Comparison of ENCODE assay signal across 25 cellular contexts in the genomic region with DNA sequence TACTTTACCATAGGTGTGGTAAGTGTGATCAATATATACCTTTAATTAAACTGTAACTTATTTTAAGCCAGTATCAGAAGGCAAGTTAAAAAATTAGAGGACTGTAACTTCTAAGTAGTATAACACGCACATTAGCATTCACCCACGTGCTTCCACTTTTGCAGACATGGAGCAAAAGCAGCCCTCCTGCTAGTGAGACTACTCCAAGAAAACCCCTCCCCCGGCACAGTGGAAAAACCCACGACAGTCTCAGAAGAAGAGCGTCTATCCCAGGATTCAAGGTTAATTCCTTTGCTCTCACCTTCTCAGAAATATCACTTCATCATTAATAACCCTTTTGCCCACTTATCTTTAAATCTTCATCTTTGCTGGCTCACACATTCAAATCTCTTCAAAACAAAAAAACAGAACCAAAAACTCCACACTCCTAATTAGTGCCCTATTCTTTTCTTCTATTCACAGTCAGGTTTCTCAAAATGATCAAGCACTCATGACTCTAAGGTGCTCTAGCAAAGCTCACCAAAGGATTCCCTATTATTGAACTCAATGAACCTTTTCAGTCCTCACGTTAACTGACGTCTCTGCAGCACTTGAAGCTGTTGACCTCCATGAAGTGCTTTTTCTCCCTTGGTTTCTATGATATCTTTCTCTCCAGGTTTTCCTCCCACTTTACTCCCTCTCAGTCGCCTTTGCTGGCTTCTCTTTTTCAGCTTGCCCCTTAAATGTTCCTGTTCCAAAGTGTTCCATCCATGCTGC.
A peak's percentile ranks its signal among the peaks of the same experiment; 100 is the strongest.
DNase-seq lines count a peak whose midpoint lies in the region; ATAC-seq and TF ChIP-seq lines count a peak whose summit lies in the region.
"Had no signal": no experiment of that assay in that cellular context is flagged by ENCODE, and none has a peak within 500 bp of the region (broad histone marks: within the 10 kb centered on the region; RNA-seq: fewer than 3 reads in every experiment).

No MANE protein-coding gene starts in this region.

- WGBS in trophoblast cell (ENCODE audit: extremely low coverage, insufficient coverage, insufficient read length): no CpG with 5 or more reads among the region's 8 CpGs

- TF ChIP-seq CTCF in cardiac muscle cell (IDR thresholded peaks at IDR 0.05; ENCODE audit: low read depth, low read length) (no peak), nephron progenitor cell (IDR thresholded peaks at IDR 0.05) (no peak)

- H4K91ac ChIP-seq in trophoblast cell (ENCODE audit: low read depth, low read length): no peak overlapping the region

- H3K27ac Mint-ChIP-seq in nephron progenitor cell: peak overlapping the region; percentile 37
- H3K27ac Mint-ChIP-seq: CD14-positive monocyte, IgD-negative memory B cell, T-helper 17 cell had no signal

- H3K9ac ChIP-seq in trophoblast cell (ENCODE audit: low read length): no peak overlapping the region
- H3K9ac ChIP-seq: KMS-11 had no signal

- no peak overlapping the region for H4K12ac ChIP-seq in trophoblast cell (ENCODE audit: low read depth, low read length)

- H3K4me3 Mint-ChIP-seq in nephron progenitor cell: no peak overlapping the region
- H3K4me3 Mint-ChIP-seq: CD14-positive monocyte; CD8-positive, alpha-beta memory T cell; IgD-negative memory B cell; T-helper 17 cell had no signal

- intact Hi-C loops in cardiac septum (cut with DNase I): no loop called here

- no peak overlapping the region for H3K14ac ChIP-seq in trophoblast cell (ENCODE audit: low read length)

- H3K4ac ChIP-seq in trophoblast cell (ENCODE audit: low read depth, low read length): no peak overlapping the region

- H3K4me2 ChIP-seq in trophoblast cell (ENCODE audit: low read length): no peak overlapping the region
- H3K4me2 ChIP-seq: KMS-11 had no signal

- H3K36me3 Mint-ChIP-seq in nephron progenitor cell (ENCODE audit: low read depth): no peaks in the 10 kb centered on the region
- H3K36me3 Mint-ChIP-seq: CD14-positive monocyte, IgD-negative memory B cell had no signal

- no peak overlapping the region for H2BK5ac ChIP-seq in trophoblast cell (ENCODE audit: low read depth, low read length, poor library complexity)

- no peaks in the 10 kb centered on the region for H3K27me3 ChIP-seq in cardiac muscle cell
- no peaks in the 10 kb centered on the region for H3K27me3 ChIP-seq in trophoblast cell (ENCODE audit: insufficient read depth, low read length)
- H3K27me3 ChIP-seq: BE2C had no signal

- H3K4me1 ChIP-seq in cardiac muscle cell (ENCODE audit: low read depth) (peaks cover 11% of the 10 kb centered on the region), trophoblast cell (ENCODE audit: control insufficient read depth in 1 of 2, insufficient read depth in 2 of 2, low read length in 2 of 2) (no peaks in the 10 kb centered on the region)

- no peak overlapping the region for H2BK120ac ChIP-seq in trophoblast cell (ENCODE audit: insufficient read depth, low read length, poor library complexity)

- H3K18ac ChIP-seq in trophoblast cell (ENCODE audit: low read length): no peak overlapping the region

- H2AK5ac ChIP-seq in trophoblast cell (ENCODE audit: low read length): no peak overlapping the region

- H3K4me1 Mint-ChIP-seq in nephron progenitor cell: peaks cover 19% of the 10 kb centered on the region

- H3K9me3 ChIP-seq in cardiac muscle cell (ENCODE audit: low read depth): no peaks in the 10 kb centered on the region
- no peaks in the 10 kb centered on the region for H3K9me3 ChIP-seq in trophoblast cell (ENCODE audit: insufficient read depth, low read depth, low read length)
- H3K9me3 ChIP-seq: BE2C had no signal

- H3K23ac ChIP-seq in trophoblast cell (ENCODE audit: low read length): no peak overlapping the region

- no peak overlapping the region for H2BK12ac ChIP-seq in trophoblast cell (ENCODE audit: low read length)

- no peaks in the 10 kb centered on the region for H3K9me3 Mint-ChIP-seq in nephron progenitor cell
- H3K9me3 Mint-ChIP-seq: CD14-positive monocyte had no signal

- H3K27ac ChIP-seq in cardiac muscle cell (peak overlapping the region; percentile 67), trophoblast cell (ENCODE audit: low read depth, low read length) (no peak overlapping the region)
- H3K27ac ChIP-seq: HL-60, KMS-11 had no signal

- ATAC-seq in GM19351 (IDR thresholded peaks at IDR 0.05; ENCODE audit: unreplicated experiment): no peak
- ATAC-seq: HCT116, SK-N-SH treated with all-trans-retinoic acid at 6 μM for 48 hours, T-helper 17 cell had no signal

- H3K4me3 ChIP-seq in cardiac muscle cell: no peak overlapping the region
- H3K4me3 ChIP-seq in trophoblast cell (ENCODE audit: low read depth, low read length): no peak overlapping the region

- no peak overlapping the region for H4K8ac ChIP-seq in trophoblast cell (ENCODE audit: low read depth, low read length)

- no peaks in the 10 kb centered on the region for H3K79me1 ChIP-seq in trophoblast cell (ENCODE audit: low read length)

- no peak overlapping the region for H2AFZ ChIP-seq in trophoblast cell (ENCODE audit: insufficient read depth, low read length, poor library complexity)

- no peaks in the 10 kb centered on the region for H3K36me3 ChIP-seq in cardiac muscle cell
- H3K36me3 ChIP-seq in trophoblast cell (ENCODE audit: control insufficient read depth in 1 of 2, insufficient read depth in 2 of 2, low read length in 2 of 2): no peaks in the 10 kb centered on the region
- H3K36me3 ChIP-seq: BE2C had no signal

- DNase-seq in DMS53 (lab: John Stamatoyannopoulos, UW) (peak; percentile 26), DMS53 treated with DMSO at 0.1 percent for 48 hours (lab: John Stamatoyannopoulos, UW; ENCODE audit: unreplicated experiment) (no peak), cardiac muscle cell (ENCODE audit: low read depth in 1 of 2, low spot score in 1 of 2) (peak in 1 of 2 donors; percentile 63), cardiac septum (ENCODE audit: low spot score) (no peak), NCI-H2227 treated with DMSO at 0.1 percent for 48 hours (lab: John Stamatoyannopoulos, UW) (peak; percentile 90), nephron progenitor cell (no peak), trophoblast cell (no peak)
- DNase-seq: 8988T; ACHN; BE2C; CD8-positive, alpha-beta memory T cell; DMS 273 treated with DMSO at 0.1 percent for 48 hours; EL; GF-D8; NCI-H1048; NCI-H2081; NCI-H2171 treated with DMSO at 0.1 percent for 48 hours; T-helper 17 cell had no signal

- H3K27me3 Mint-ChIP-seq in nephron progenitor cell (ENCODE audit: low read depth, poor library complexity): no peaks in the 10 kb centered on the region
- H3K27me3 Mint-ChIP-seq: CD8-positive, alpha-beta memory T cell; IgD-negative memory B cell; T-helper 17 cell had no signal

- H3K79me2 ChIP-seq in trophoblast cell (ENCODE audit: control insufficient read depth, insufficient read depth, low read length, poor library complexity): no peaks in the 10 kb centered on the region

Comparison
In these comparisons a context has a peak if more than half of its experiments do, and no peak if none do; other contexts are left out.
1. DNase-seq: peak in DMS53 (single experiment) and NCI-H2227 treated with DMSO at 0.1 percent for 48 hours (single experiment); none in DMS53 treated with DMSO at 0.1 percent for 48 hours (single experiment), cardiac septum (single experiment), nephron progenitor cell (single experiment) and trophoblast cell (0 of 2).